In genomic region chr19:58538257-58539168, GRCh38 we compare ENCODE assay signal across 1 cellular context.
TF ChIP-seq lines count a peak whose summit lies in the region.

No MANE protein-coding gene starts in this region.

TF ChIP-seq in K562, 482 proteins besides CTCF, POLR2A, EP300 and RAD21:
- TF ChIP-seq PCBP1 (IDR thresholded peaks at IDR 0.05; ENCODE audit: low read depth, low read length, poor library complexity, severe bottlenecking) (peak; percentile 25), ZBTB33 (CRISPR knock-in tag; IDR thresholded peaks at IDR 0.05) (peak; percentile 69; the same call in 1 of the 2 replicates), TFE3 (CRISPR knock-in tag; IDR thresholded peaks at IDR 0.05) (no peak), E2F6 (IDR thresholded peaks at IDR 0.05; ENCODE audit: borderline replicate concordance in 1 of 2, extremely low read depth in 1 of 2, insufficient read depth in 1 of 2, insufficient read length in 1 of 2, low read depth in 1 of 2, low read length in 1 of 2, poor library complexity in 1 of 2, severe bottlenecking in 1 of 2) (peak in 1 of 2 experiments; percentile 27)
